Comparison of ENCODE assay signal across 15 cellular contexts in genomic region chr12:86137936-86138335, GRCh38.
DNase-seq lines count a peak whose midpoint lies in the region; ATAC-seq and TF ChIP-seq lines count a peak whose summit lies in the region.
"Had no signal": no experiment of that assay in that cellular context is flagged by ENCODE, and none has a peak within 500 bp of the region (broad histone marks: within the 10 kb centered on the region; RNA-seq: fewer than 3 reads in every experiment).

No MANE protein-coding gene starts in this region.

- H3K36me3 ChIP-seq in SK-N-SH (replicated peaks in 1 of 2; ENCODE audit: control insufficient read depth in 1 of 2, insufficient read depth in 2 of 2, low read length in 1 of 2) (no peaks in the 10 kb centered on the region), trophoblast cell (ENCODE audit: control insufficient read depth in 1 of 2, insufficient read depth in 2 of 2, low read length in 2 of 2) (no peaks in the 10 kb centered on the region)
- H3K36me3 ChIP-seq: BLaER1 treated with 17β-estradiol and CSF1 and Interleukin-3, amounts not matched to agents 10 nM and 100 nM; cardiac muscle cell had no signal

- H3K4me1 ChIP-seq in SK-N-SH (ENCODE audit: control insufficient read depth in 1 of 2, insufficient read depth in 2 of 2, low read depth in 1 of 2, low read length in 1 of 2) (peaks cover 0 to 11% of the 10 kb centered on the region in 2 experiments; a peak in 2 of 4 replicates), trophoblast cell (ENCODE audit: control insufficient read depth in 1 of 2, insufficient read depth in 2 of 2, low read length in 2 of 2) (no peaks in the 10 kb centered on the region)

- H3K23ac ChIP-seq in trophoblast cell (ENCODE audit: low read length): no peak overlapping the region

- H4K12ac ChIP-seq in trophoblast cell (ENCODE audit: low read depth, low read length): no peak overlapping the region

- H4K20me1 ChIP-seq in SK-N-SH (ENCODE audit: insufficient read depth): no peaks in the 10 kb centered on the region
- H4K20me1 ChIP-seq: BLaER1 treated with 17β-estradiol and CSF1 and Interleukin-3, amounts not matched to agents 10 nM and 100 nM had no signal

- H2AFZ ChIP-seq in SK-N-SH (ENCODE audit: low read depth): peak overlapping the region; percentile 39; the same call in 1 of the 2 replicates
- no peak overlapping the region for H2AFZ ChIP-seq in trophoblast cell (ENCODE audit: insufficient read depth, low read length, poor library complexity)

- CTCF ChIA-PET in SK-N-SH (lab: Yijun Ruan, JAX): interaction anchor here (0.6 to 1.2 kb wide), 2 partner anchors 58 to 277 kb away, joined by 3 read pairs; no protein-coding TSS in a partner anchor

- H3K4me3 ChIP-seq in SK-N-SH (ENCODE audit: low read depth in 2 of 2, low read length in 1 of 2) (no peak overlapping the region), trophoblast cell (ENCODE audit: low read depth, low read length) (no peak overlapping the region)
- H3K4me3 ChIP-seq: BLaER1 treated with 17β-estradiol and CSF1 and Interleukin-3, amounts not matched to agents 10 nM and 100 nM; cardiac muscle cell had no signal

- no peaks in the 10 kb centered on the region for H3K79me1 ChIP-seq in trophoblast cell (ENCODE audit: low read length)

- H3K18ac ChIP-seq in trophoblast cell (ENCODE audit: low read length): no peak overlapping the region

- peak in 1 of 2 experiments; percentile 71; a peak in 2 of 4 replicates for TF ChIP-seq EP300 in SK-N-SH (IDR thresholded peaks at IDR 0.05; ENCODE audit: borderline replicate concordance in 1 of 2, low read depth in 1 of 2, low read length in 1 of 2)

- H4K8ac ChIP-seq in trophoblast cell (ENCODE audit: low read depth, low read length): no peak overlapping the region

- H3F3A ChIP-seq in SK-N-SH (replicated peaks; ENCODE audit: insufficient read depth): peaks cover 21% of the 10 kb centered on the region

- TF ChIP-seq RAD21 in SK-N-SH (IDR thresholded peaks at IDR 0.05; ENCODE audit: low read length): no peak

- H2BK12ac ChIP-seq in trophoblast cell (ENCODE audit: low read length): no peak overlapping the region

- H3K79me2 ChIP-seq in SK-N-SH (ENCODE audit: insufficient read depth): no peaks in the 10 kb centered on the region
- H3K79me2 ChIP-seq in trophoblast cell (ENCODE audit: control insufficient read depth, insufficient read depth, low read length, poor library complexity): no peaks in the 10 kb centered on the region

- H4K91ac ChIP-seq in trophoblast cell (ENCODE audit: low read depth, low read length): no peak overlapping the region

- H3K9me3 ChIP-seq in SK-N-SH (no peaks in the 10 kb centered on the region), trophoblast cell (ENCODE audit: insufficient read depth, low read depth, low read length) (no peaks in the 10 kb centered on the region)
- H3K9me3 ChIP-seq: BLaER1 treated with 17β-estradiol and CSF1 and Interleukin-3, amounts not matched to agents 10 nM and 100 nM had no signal

- H3K4me2 ChIP-seq in SK-N-SH: peak overlapping the region; percentile 42; the same call in 1 of the 2 replicates
- no peak overlapping the region for H3K4me2 ChIP-seq in trophoblast cell (ENCODE audit: low read length)

- no peak overlapping the region for H2AK5ac ChIP-seq in trophoblast cell (ENCODE audit: low read length)

- 12% methylated on average over 2 of the region's 2 CpGs for WGBS in SK-N-SH (ENCODE audit: low lambda C conversion rate)
- WGBS in trophoblast cell (ENCODE audit: extremely low coverage, insufficient coverage, insufficient read length): no CpG with 5 or more reads among the region's 2 CpGs

- peak overlapping the region; percentile 39 to 81; a peak in 3 of 4 replicates for H3K27ac ChIP-seq in SK-N-SH (ENCODE audit: low read depth in 2 of 2, low read length in 1 of 2)
- peak overlapping the region; percentile 48 for H3K27ac ChIP-seq in epithelial cell of prostate
- no peak overlapping the region for H3K27ac ChIP-seq in trophoblast cell (ENCODE audit: low read depth, low read length)
- H3K27ac ChIP-seq: BLaER1 treated with 17β-estradiol and CSF1 and Interleukin-3, amounts not matched to agents 10 nM and 100 nM; cardiac muscle cell had no signal

- H3K9me2 ChIP-seq in SK-N-SH: no peaks in the 10 kb centered on the region

- H2BK120ac ChIP-seq in trophoblast cell (ENCODE audit: insufficient read depth, low read length, poor library complexity): no peak overlapping the region

- peak overlapping the region; percentile 12; the same call in 1 of the 2 replicates for H3K9ac ChIP-seq in SK-N-SH
- H3K9ac ChIP-seq in trophoblast cell (ENCODE audit: low read length): no peak overlapping the region
- H3K9ac ChIP-seq: BLaER1 treated with 17β-estradiol and CSF1 and Interleukin-3, amounts not matched to agents 10 nM and 100 nM had no signal

- intact Hi-C loops in Right ventricle myocardium superior (cut with DNase I): no loop called here

- TF ChIP-seq CTCF in SK-N-SH (IDR thresholded peaks at IDR 0.05): no peak

- no peak overlapping the region for H3K14ac ChIP-seq in trophoblast cell (ENCODE audit: low read length)

- DNase-seq in ELR (ENCODE audit: low read depth): peak; percentile 84
- DNase-seq in SK-N-SH: no peak
- peak; percentile 16 for DNase-seq in epithelial cell of prostate (ENCODE audit: low read depth, low spot score)
- DNase-seq in trophoblast cell: peak; percentile 1 to 28
- DNase-seq in effector CD8-positive, alpha-beta T cell (lab: John Stamatoyannopoulos, UW): no peak
- DNase-seq in Right ventricle myocardium superior: no peak
- DNase-seq in GM03348 (ENCODE audit: low spot score): no peak
- DNase-seq: activated CD4-positive, alpha-beta T cell treated with anti-CD3 and anti-CD28 coated beads for 48 hours; HFFc6; NCI-H187 treated with DMSO at 0.1 percent for 48 hours; NCI-H82; stimulated activated CD4-positive, alpha-beta T cell treated with anti-CD3 and anti-CD28 coated beads, Interleukin-1b, Interleukin-23, amount 100 ng/mL, for 48 hours had no signal

- ATAC-seq in Right ventricle myocardium superior (ENCODE audit: poor library complexity): no peak
- ATAC-seq in GM19395 (IDR thresholded peaks at IDR 0.05; ENCODE audit: unreplicated experiment): no peak

- no peaks in the 10 kb centered on the region for H3K27me3 ChIP-seq in SK-N-SH (ENCODE audit: insufficient read depth)
- no peaks in the 10 kb centered on the region for H3K27me3 ChIP-seq in trophoblast cell (ENCODE audit: insufficient read depth, low read length)
- H3K27me3 ChIP-seq: BLaER1 treated with 17β-estradiol and CSF1 and Interleukin-3, amounts not matched to agents 10 nM and 100 nM; cardiac muscle cell had no signal

- POLR2A ChIA-PET in SK-N-SH (lab: Yijun Ruan, JAX): no interaction called here

- H2BK5ac ChIP-seq in trophoblast cell (ENCODE audit: low read depth, low read length, poor library complexity): no peak overlapping the region

- no peak overlapping the region for H3K4ac ChIP-seq in trophoblast cell (ENCODE audit: low read depth, low read length)

TF ChIP-seq in SK-N-SH, 30 proteins besides CTCF, POLR2A, EP300 and RAD21 (continues in another document):
- no peak for TF ChIP-seq IRF3 (IDR thresholded peaks at IDR 0.05; ENCODE audit: low read depth, low read length)
- peak; percentile 68; the same call in 1 of the 2 replicates for TF ChIP-seq TCF12 (IDR thresholded peaks at IDR 0.05)
- no peak for TF ChIP-seq SMC3 (IDR thresholded peaks at IDR 0.05; ENCODE audit: low read depth, low read length)
- no peak for TF ChIP-seq SIN3A (IDR thresholded peaks at IDR 0.05; ENCODE audit: borderline replicate concordance, low read depth, low read length)
- TF ChIP-seq MEF2A (IDR thresholded peaks at IDR 0.05; ENCODE audit: borderline replicate concordance, low read depth): no peak
- no peak for TF ChIP-seq POLR2AphosphoS5 (IDR thresholded peaks at IDR 0.05; ENCODE audit: low read depth, low read length)
- TF ChIP-seq RCOR1 (IDR thresholded peaks at IDR 0.05; ENCODE audit: low read length): no peak
- peak; percentile 65; the same call in 1 of the 2 replicates for TF ChIP-seq FOSL2 (IDR thresholded peaks at IDR 0.05; ENCODE audit: borderline replicate concordance, low read depth)
- TF ChIP-seq MXI1 (IDR thresholded peaks at IDR 0.05; ENCODE audit: low read depth, low read length): no peak
- TF ChIP-seq USF1 (IDR thresholded peaks at IDR 0.05; ENCODE audit: borderline replicate concordance, low read depth): no peak
- TF ChIP-seq USF2 (IDR thresholded peaks at IDR 0.05; ENCODE audit: borderline replicate concordance, low read depth, low read length): no peak
- no peak for TF ChIP-seq FOXM1 (IDR thresholded peaks at IDR 0.05; ENCODE audit: low read depth)
- no peak for TF ChIP-seq FOXJ3 (CRISPR knock-in tag; IDR thresholded peaks at IDR 0.05)
- TF ChIP-seq EZH2phosphoT487 (IDR thresholded peaks at IDR 0.05; ENCODE audit: borderline replicate concordance, low read depth): no peak
- no peak for TF ChIP-seq YY1 (IDR thresholded peaks at IDR 0.05; ENCODE audit: low read depth)
- TF ChIP-seq NFIC (IDR thresholded peaks at IDR 0.05; ENCODE audit: borderline replicate concordance): peak; percentile 72
- no peak for TF ChIP-seq RXRA (IDR thresholded peaks at IDR 0.05; ENCODE audit: borderline replicate concordance, low read depth)
- no peak for TF ChIP-seq CHD2 (IDR thresholded peaks at IDR 0.05; ENCODE audit: low read length, partially characterized antibody)

Comparison
In these comparisons a context has a peak if more than half of its experiments do, and no peak if none do; other contexts are left out.
1. DNase-seq: peak in ELR (single experiment), epithelial cell of prostate (single experiment) and trophoblast cell (2 of 2); none in SK-N-SH (single experiment), effector CD8-positive, alpha-beta T cell (single experiment), Right ventricle myocardium superior (single experiment) and GM03348 (single experiment).